In the genomic region with DNA sequence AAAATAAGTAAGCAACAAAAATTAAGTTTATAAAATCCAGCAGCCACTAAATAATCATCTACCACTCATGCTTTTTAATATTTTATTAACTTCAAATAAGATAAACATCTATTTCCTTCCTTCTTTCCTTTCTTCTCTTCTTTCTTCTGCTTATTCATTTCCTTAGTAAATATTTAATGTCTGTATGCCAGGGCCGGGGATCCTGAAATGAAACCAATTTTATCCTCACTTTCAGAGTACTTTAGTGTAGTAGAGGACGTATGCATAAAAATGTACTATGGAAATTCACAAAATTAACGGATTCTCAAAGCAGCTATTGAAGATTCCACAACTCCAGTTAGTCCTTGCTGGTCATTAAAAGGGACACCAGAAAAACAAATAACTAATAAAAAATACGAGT, we compare ENCODE assay signal across 23 cellular contexts.
A peak's percentile ranks its signal among the peaks of the same experiment; 100 is the strongest.
DNase-seq lines count a peak whose midpoint lies in the region; ATAC-seq, FAIRE-seq and TF ChIP-seq lines count a peak whose summit lies in the region.
"Had no signal": no experiment of that assay in that cellular context is flagged by ENCODE, and none has a peak within 500 bp of the region (broad histone marks: within the 10 kb centered on the region; RNA-seq: fewer than 3 reads in every experiment).

No MANE protein-coding gene starts in this region.

- no peaks in the 10 kb centered on the region for H3F3A ChIP-seq in PC-3 (ENCODE audit: low read length, unreplicated experiment)

- TF ChIP-seq CTCF in A549 (IDR thresholded peaks at IDR 0.05): no peak
- no peak for TF ChIP-seq CTCF in PC-3 (conservative IDR thresholded peaks at IDR 0.05; ENCODE audit: low read depth, low read length)
- no peak for TF ChIP-seq CTCF in WTC11 (IDR thresholded peaks at IDR 0.05)
- no peak for TF ChIP-seq CTCF in MCF 10A (IDR thresholded peaks at IDR 0.05; ENCODE audit: unreplicated experiment)

- H3K4me3 Mint-ChIP-seq in WTC11 (no peak overlapping the region), MCF 10A (ENCODE audit: unreplicated experiment) (no peak overlapping the region)
- H3K4me3 Mint-ChIP-seq in naive thymus-derived CD8-positive, alpha-beta T cell: no peak overlapping the region
- H3K4me3 Mint-ChIP-seq: CD14-positive monocyte; CD4-positive, alpha-beta memory T cell; CD4-positive, CD25-positive, alpha-beta regulatory T cell; CD8-positive, alpha-beta memory T cell had no signal

- DNase-seq in A549 (ENCODE audit: low read depth in 1 of 2, low spot score in 1 of 2): no peak
- DNase-seq in ACHN: peak; percentile 17
- peak; percentile 50 for DNase-seq in PC-3
- no peak for DNase-seq in WTC11 (ENCODE audit: low spot score)
- DNase-seq in RPMI8226: no peak
- DNase-seq in naive thymus-derived CD8-positive, alpha-beta T cell: no peak
- no peak for DNase-seq in MCF 10A (ENCODE audit: unreplicated experiment)
- DNase-seq in glomerular visceral epithelial cell (ENCODE audit: extremely low spot score): no peak
- DNase-seq: BE2C; C1 segment of cervical spinal cord; CD4-positive, alpha-beta memory T cell; CD4-positive, CD25-positive, alpha-beta regulatory T cell; CD8-positive, alpha-beta memory T cell; COR-L47; DMS79 treated with DMSO at 0.1 percent for 48 hours; GF-D8 had no signal

- no peak for ATAC-seq in A549
- ATAC-seq in PC-3: peak; percentile 88
- no peak for ATAC-seq in WTC11
- ATAC-seq in naive thymus-derived CD8-positive, alpha-beta T cell: no peak

- CTCF ChIA-PET in A549 (lab: Yijun Ruan, JAX) (no interaction called here), PC-3 (lab: Charles Lee) (no interaction called here), WTC11 (lab: Charles Lee) (no interaction called here), MCF 10A (lab: Yijun Ruan, JAX) (interaction anchor here (0.7 kb wide), 1 partner anchor 1564 kb away, joined by 3 read pairs; no protein-coding TSS in a partner anchor)

- H3K27me3 ChIP-seq in PC-3 (ENCODE audit: low read length): no peaks in the 10 kb centered on the region
- H3K27me3 ChIP-seq: BE2C, BLaER1 had no signal

- peaks cover 54% of the 10 kb centered on the region for H3K4me1 Mint-ChIP-seq in WTC11
- peaks cover 0 to 3% (median 0%) of the 10 kb centered on the region in 4 donors for H3K4me1 Mint-ChIP-seq in naive thymus-derived CD8-positive, alpha-beta T cell
- H3K4me1 Mint-ChIP-seq in MCF 10A (ENCODE audit: insufficient read depth, unreplicated experiment): no peaks in the 10 kb centered on the region
- H3K4me1 Mint-ChIP-seq: CD14-positive monocyte; CD4-positive, alpha-beta memory T cell; CD8-positive, alpha-beta memory T cell had no signal

- no peaks in the 10 kb centered on the region for H4K20me1 ChIP-seq in PC-3 (ENCODE audit: low read length)
- H4K20me1 ChIP-seq: BLaER1 had no signal

- FAIRE-seq in A549 (lab: Jason Lieb, UNC): peak; percentile 7
- FAIRE-seq: D721Med, G401.6, GM12891, GM19239 had no signal

- WGBS in A549 (ENCODE audit: missing lambda C conversion rate): 37% methylated on average over 4 of the region's 4 CpGs

- H3K36me3 Mint-ChIP-seq in WTC11 (no peaks in the 10 kb centered on the region), MCF 10A (ENCODE audit: insufficient read depth, unreplicated experiment) (no peaks in the 10 kb centered on the region)
- peaks cover 0 to 60% (median 28%) of the 10 kb centered on the region in 3 donors for H3K36me3 Mint-ChIP-seq in naive thymus-derived CD8-positive, alpha-beta T cell

- H3K27ac ChIP-seq in A549 (no peak overlapping the region; a peak in 1 of 6 replicates), PC-3 (ENCODE audit: low read length) (0 out of 2 replicates have a peak overlapping the region, but pooled peaks have one; percentile 16)
- H3K27ac ChIP-seq: 22Rv1, BLaER1 had no signal

- H3K36me3 ChIP-seq in PC-3 (ENCODE audit: low read depth, low read length): no peaks in the 10 kb centered on the region
- H3K36me3 ChIP-seq: BE2C had no signal

- H3K9me3 ChIP-seq in A549 (no peaks in the 10 kb centered on the region), PC-3 (ENCODE audit: low read length) (no peaks in the 10 kb centered on the region)
- H3K9me3 ChIP-seq: BE2C, BLaER1 had no signal

- no peak overlapping the region for H2AFZ ChIP-seq in PC-3 (ENCODE audit: low read length)

- no peak for TF ChIP-seq POLR2A in A549 (IDR thresholded peaks at IDR 0.05; ENCODE audit: low read length)

- H3K27ac Mint-ChIP-seq in WTC11: peak overlapping the region; percentile 75
- H3K27ac Mint-ChIP-seq in naive thymus-derived CD8-positive, alpha-beta T cell: no peak overlapping the region
- H3K27ac Mint-ChIP-seq in MCF 10A (ENCODE audit: low read depth, unreplicated experiment): no peak overlapping the region
- H3K27ac Mint-ChIP-seq: CD14-positive monocyte; CD4-positive, alpha-beta memory T cell; CD4-positive, CD25-positive, alpha-beta regulatory T cell had no signal

- H3K4me3 ChIP-seq in A549: no peak overlapping the region
- peak overlapping the region; percentile 43; the same call in 1 of the 2 replicates for H3K4me3 ChIP-seq in PC-3 (ENCODE audit: low read length)
- H3K4me3 ChIP-seq: BLaER1 had no signal

- BruUV-seq in PC-3 (replicated peaks; lab: Mats Ljungman, UMichigan) (no TSS peak), MCF 10A (replicated peaks; lab: Mats Ljungman, UMichigan) (no TSS peak)

- no peaks in the 10 kb centered on the region for H3K9me3 Mint-ChIP-seq in WTC11
- no peaks in the 10 kb centered on the region for H3K9me3 Mint-ChIP-seq in naive thymus-derived CD8-positive, alpha-beta T cell
- H3K9me3 Mint-ChIP-seq in MCF 10A (ENCODE audit: unreplicated experiment): no peaks in the 10 kb centered on the region
- H3K9me3 Mint-ChIP-seq: CD14-positive monocyte; CD4-positive, alpha-beta memory T cell; CD4-positive, CD25-positive, alpha-beta regulatory T cell; CD8-positive, alpha-beta memory T cell had no signal

- intact Hi-C loops in PC-3 (cut with micrococcal nuclease): no loop called here
- intact Hi-C loops in MCF 10A (cut with micrococcal nuclease): no loop called here

- in situ Hi-C loops in ACHN (cut with HindIII; ENCODE audit: low pct_ligation_motif_present, low pct_unique_long_range_greater_than_20kb, low sequenced_read_pairs): no loop called here

- H3K27me3 Mint-ChIP-seq in WTC11 (ENCODE audit: low read depth) (no peaks in the 10 kb centered on the region), MCF 10A (ENCODE audit: insufficient read depth, unreplicated experiment) (no peaks in the 10 kb centered on the region)
- no peaks in the 10 kb centered on the region for H3K27me3 Mint-ChIP-seq in naive thymus-derived CD8-positive, alpha-beta T cell
- H3K27me3 Mint-ChIP-seq: CD4-positive, alpha-beta memory T cell; CD4-positive, CD25-positive, alpha-beta regulatory T cell; CD8-positive, alpha-beta memory T cell had no signal

- peak overlapping the region; percentile 52 for H3K4me2 ChIP-seq in A549
- H3K4me2 ChIP-seq in PC-3 (ENCODE audit: low read length): peak overlapping the region; percentile 72
- H3K4me2 ChIP-seq: BLaER1 had no signal

- H3K9ac ChIP-seq in PC-3 (ENCODE audit: low read length): no peak overlapping the region; the same call in 1 of the 2 replicates
- H3K9ac ChIP-seq: BLaER1 had no signal

- H3K9me2 ChIP-seq in PC-3 (replicated peaks; ENCODE audit: low read length): no peaks in the 10 kb centered on the region

- no peak for TF ChIP-seq EP300 in A549 (IDR thresholded peaks at IDR 0.05)

- no peaks in the 10 kb centered on the region for H3K79me2 ChIP-seq in PC-3 (ENCODE audit: low read length)

- POLR2A ChIA-PET in A549 (lab: Yijun Ruan, JAX) (no interaction called here), PC-3 (lab: Charles Lee; ENCODE audit: unreplicated experiment) (no interaction called here), WTC11 (lab: Charles Lee) (no interaction called here), MCF 10A (lab: Yijun Ruan, JAX) (interaction anchor here (1.4 kb wide), 1 partner anchor 13 kb away, joined by 5 read pairs; no protein-coding TSS in a partner anchor)
- POLR2A ChIA-PET in naive thymus-derived CD8-positive, alpha-beta T cell (lab: Charles Lee): no interaction called here

- peaks cover 25% of the 10 kb centered on the region for H3K4me1 ChIP-seq in A549
- peaks cover 26% of the 10 kb centered on the region for H3K4me1 ChIP-seq in PC-3 (ENCODE audit: insufficient read depth, low read length)
- H3K4me1 ChIP-seq: BE2C, BLaER1 had no signal

- no peak for TF ChIP-seq RAD21 in A549 (conservative IDR thresholded peaks at IDR 0.05 in 1 of 2, IDR thresholded peaks at IDR 0.05 in 1 of 2)

TF ChIP-seq in A549, 52 proteins besides CTCF, POLR2A, EP300 and RAD21:
- TF ChIP-seq, protein P1, sequence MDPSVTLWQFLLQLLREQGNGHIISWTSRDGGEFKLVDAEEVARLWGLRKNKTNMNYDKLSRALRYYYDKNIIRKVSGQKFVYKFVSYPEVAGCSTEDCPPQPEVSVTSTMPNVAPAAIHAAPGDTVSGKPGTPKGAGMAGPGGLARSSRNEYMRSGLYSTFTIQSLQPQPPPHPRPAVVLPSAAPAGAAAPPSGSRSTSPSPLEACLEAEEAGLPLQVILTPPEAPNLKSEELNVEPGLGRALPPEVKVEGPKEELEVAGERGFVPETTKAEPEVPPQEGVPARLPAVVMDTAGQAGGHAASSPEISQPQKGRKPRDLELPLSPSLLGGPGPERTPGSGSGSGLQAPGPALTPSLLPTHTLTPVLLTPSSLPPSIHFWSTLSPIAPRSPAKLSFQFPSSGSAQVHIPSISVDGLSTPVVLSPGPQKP (IDR thresholded peaks at IDR 0.05; ENCODE audit: low read depth, low read length): no peak
- no peak for TF ChIP-seq JUNB (IDR thresholded peaks at IDR 0.05)

TF ChIP-seq in WTC11, 78 proteins besides CTCF, POLR2A, EP300 and RAD21 (continues in another document):
- no peak for TF ChIP-seq CREB1 (CRISPR knock-in tag; IDR thresholded peaks at IDR 0.05)
- no peak for TF ChIP-seq NR3C1 (CRISPR knock-in tag; conservative IDR thresholded peaks at IDR 0.05; ENCODE audit: low read depth)
- TF ChIP-seq TEAD1 (CRISPR knock-in tag; IDR thresholded peaks at IDR 0.05): no peak
- no peak for TF ChIP-seq ZNF317 (CRISPR knock-in tag; IDR thresholded peaks at IDR 0.05; ENCODE audit: borderline replicate concordance, low read depth)
- no peak for TF ChIP-seq KAT7 (CRISPR knock-in tag; IDR thresholded peaks at IDR 0.05; ENCODE audit: borderline replicate concordance)
- no peak for TF ChIP-seq SP1 (CRISPR knock-in tag; conservative IDR thresholded peaks at IDR 0.05)
- TF ChIP-seq, protein P2, sequence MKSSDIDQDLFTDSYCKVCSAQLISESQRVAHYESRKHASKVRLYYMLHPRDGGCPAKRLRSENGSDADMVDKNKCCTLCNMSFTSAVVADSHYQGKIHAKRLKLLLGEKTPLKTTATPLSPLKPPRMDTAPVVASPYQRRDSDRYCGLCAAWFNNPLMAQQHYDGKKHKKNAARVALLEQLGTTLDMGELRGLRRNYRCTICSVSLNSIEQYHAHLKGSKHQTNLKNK (CRISPR knock-in tag; IDR thresholded peaks at IDR 0.05): no peak

Comparison
In these comparisons a context has a peak if more than half of its experiments do, and no peak if none do; other contexts are left out.
1. DNase-seq: peak in ACHN (single experiment) and PC-3 (single experiment); none in A549 (0 of 2), WTC11 (single experiment), RPMI8226 (single experiment), naive thymus-derived CD8-positive, alpha-beta T cell (0 of 10), MCF 10A (single experiment) and glomerular visceral epithelial cell (single experiment).